1 cellular context compared by ENCODE assay signal in genomic region chr2:158412206-158412605, GRCh38.
TF ChIP-seq lines count a peak whose summit lies in the region.

No MANE protein-coding gene starts in this region.

TF ChIP-seq in IMR-90, 13 proteins besides CTCF, POLR2A, EP300 and RAD21 (continued from another document):
- TF ChIP-seq, protein P1, sequence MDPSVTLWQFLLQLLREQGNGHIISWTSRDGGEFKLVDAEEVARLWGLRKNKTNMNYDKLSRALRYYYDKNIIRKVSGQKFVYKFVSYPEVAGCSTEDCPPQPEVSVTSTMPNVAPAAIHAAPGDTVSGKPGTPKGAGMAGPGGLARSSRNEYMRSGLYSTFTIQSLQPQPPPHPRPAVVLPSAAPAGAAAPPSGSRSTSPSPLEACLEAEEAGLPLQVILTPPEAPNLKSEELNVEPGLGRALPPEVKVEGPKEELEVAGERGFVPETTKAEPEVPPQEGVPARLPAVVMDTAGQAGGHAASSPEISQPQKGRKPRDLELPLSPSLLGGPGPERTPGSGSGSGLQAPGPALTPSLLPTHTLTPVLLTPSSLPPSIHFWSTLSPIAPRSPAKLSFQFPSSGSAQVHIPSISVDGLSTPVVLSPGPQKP (IDR thresholded peaks at IDR 0.05; ENCODE audit: borderline replicate concordance, low read depth, low read length): no peak
- TF ChIP-seq, protein P2, sequence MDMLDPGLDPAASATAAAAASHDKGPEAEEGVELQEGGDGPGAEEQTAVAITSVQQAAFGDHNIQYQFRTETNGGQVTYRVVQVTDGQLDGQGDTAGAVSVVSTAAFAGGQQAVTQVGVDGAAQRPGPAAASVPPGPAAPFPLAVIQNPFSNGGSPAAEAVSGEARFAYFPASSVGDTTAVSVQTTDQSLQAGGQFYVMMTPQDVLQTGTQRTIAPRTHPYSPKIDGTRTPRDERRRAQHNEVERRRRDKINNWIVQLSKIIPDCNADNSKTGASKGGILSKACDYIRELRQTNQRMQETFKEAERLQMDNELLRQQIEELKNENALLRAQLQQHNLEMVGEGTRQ (IDR thresholded peaks at IDR 0.05; ENCODE audit: low read depth, low read length): no peak
- TF ChIP-seq FOS (IDR thresholded peaks at IDR 0.05; ENCODE audit: low read depth, low read length) (no peak), BHLHE40 (IDR thresholded peaks at IDR 0.05; ENCODE audit: low read depth, low read length) (no peak), NFE2L2 (IDR thresholded peaks at IDR 0.05; ENCODE audit: low read depth, low read length) (no peak), RCOR1 (IDR thresholded peaks at IDR 0.05; ENCODE audit: insufficient replicate concordance, low read length) (no peak)
